In the genomic region with DNA sequence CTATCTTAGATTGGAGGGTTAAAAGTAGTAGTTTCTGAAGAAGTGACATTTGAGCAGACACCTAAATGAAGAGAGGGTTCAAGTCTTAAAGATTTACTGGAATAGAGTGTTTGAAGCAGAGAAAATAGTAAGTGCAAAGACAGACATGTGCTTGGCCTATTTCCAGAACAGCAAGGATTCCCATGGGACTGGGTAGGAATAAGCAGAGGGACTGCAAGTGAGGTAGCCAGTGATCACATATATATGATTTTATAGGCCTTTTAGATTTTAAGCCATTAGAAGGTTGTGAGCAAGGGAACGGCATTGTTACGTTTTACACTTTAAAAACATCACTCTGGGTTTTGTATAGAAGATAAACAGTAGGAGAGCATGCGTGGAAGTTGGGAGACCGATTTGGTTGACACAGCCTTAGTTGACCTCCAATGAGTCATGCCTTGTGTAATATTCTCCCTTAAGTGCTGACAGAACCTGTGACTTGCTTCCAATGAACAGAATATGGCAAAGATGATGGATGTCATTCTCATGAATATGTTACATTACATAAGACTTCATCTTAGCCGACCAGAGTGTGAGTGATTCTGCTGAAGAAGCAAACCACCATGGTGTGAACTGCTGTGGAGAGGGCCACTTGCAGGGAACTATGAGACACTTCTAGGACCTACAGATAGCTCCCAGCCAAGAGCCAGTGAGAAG, we compare ENCODE assay signal across 11 cellular contexts. TPM values are rescaled to one million over a fixed set of nuclear protein-coding genes. Genes with fewer than 3 reads are reported as not detected.
DNase-seq lines count a peak whose midpoint lies in the region; ATAC-seq and TF ChIP-seq lines count a peak whose summit lies in the region.
"Had no signal": no experiment of that assay in that cellular context is flagged by ENCODE, and none has a peak within 500 bp of the region (broad histone marks: within the 10 kb centered on the region; RNA-seq: fewer than 3 reads in every experiment).

No MANE protein-coding gene starts in this region.

- no TSS peak for BruUV-seq in PC-9 (replicated peaks; lab: Mats Ljungman, UMichigan)

- H3K9me3 Mint-ChIP-seq in activated naive CD4-positive, alpha-beta T cell treated with anti-CD3 and anti-CD28 coated beads for 36 hours, result no peaks in the 10 kb centered on the region
- H3K9me3 Mint-ChIP-seq: naive thymus-derived CD8-positive, alpha-beta T cell had no signal

- no peaks in the 10 kb centered on the region for H3K27me3 Mint-ChIP-seq in activated naive CD4-positive, alpha-beta T cell treated with anti-CD3 and anti-CD28 coated beads for 36 hours (ENCODE audit: low read depth)
- H3K27me3 Mint-ChIP-seq: brain; naive thymus-derived CD8-positive, alpha-beta T cell had no signal

- peaks cover 40% of the 10 kb centered on the region for H3K4me1 ChIP-seq in PC-9 (replicated peaks; ENCODE audit: insufficient read depth)
- H3K4me1 ChIP-seq in psoas muscle, result no peaks in the 10 kb centered on the region

- no peaks in the 10 kb centered on the region for H3K36me3 Mint-ChIP-seq in activated naive CD4-positive, alpha-beta T cell treated with anti-CD3 and anti-CD28 coated beads for 36 hours (ENCODE audit: low read depth)
- H3K36me3 Mint-ChIP-seq: brain; naive thymus-derived CD8-positive, alpha-beta T cell had no signal

- H3K4me3 ChIP-seq in PC-9 (no peak overlapping the region), psoas muscle (no peak overlapping the region)
- H3K4me3 ChIP-seq: stomach had no signal

- H3K9me3 ChIP-seq in PC-9 (ENCODE audit: insufficient read depth, low read depth) (no peaks in the 10 kb centered on the region), psoas muscle (no peaks in the 10 kb centered on the region)
- H3K9me3 ChIP-seq: stomach had no signal

- H3K27ac Mint-ChIP-seq in activated naive CD4-positive, alpha-beta T cell treated with anti-CD3 and anti-CD28 coated beads for 36 hours, result no peak overlapping the region
- H3K27ac Mint-ChIP-seq: brain; naive thymus-derived CD8-positive, alpha-beta T cell had no signal

- H3K79me2 ChIP-seq in PC-9 (ENCODE audit: low read depth), result no peaks in the 10 kb centered on the region

- H3K27me3 ChIP-seq in PC-9 (ENCODE audit: insufficient read depth, low read depth) (no peaks in the 10 kb centered on the region), psoas muscle (ENCODE audit: insufficient read depth in 3 of 3, low read length in 2 of 3) (no peaks in the 10 kb centered on the region)
- H3K27me3 ChIP-seq: stomach had no signal

- no peak overlapping the region for H2AFZ ChIP-seq in PC-9

- no peaks in the 10 kb centered on the region for H3K36me3 ChIP-seq in PC-9 (ENCODE audit: low read depth)
- no peaks in the 10 kb centered on the region for H3K36me3 ChIP-seq in psoas muscle (ENCODE audit: insufficient read depth in 1 of 2, low read depth in 1 of 2)
- H3K36me3 ChIP-seq: stomach had no signal

- WGBS in psoas muscle, 3 donors, result 47 to 61% (median 54%) methylated on average over 5 of the region's 5 CpGs

- H3F3A ChIP-seq in PC-9 (ENCODE audit: insufficient read depth, low read depth), result peaks cover 32% of the 10 kb centered on the region

- peak; percentile 87 to 95 (median 94) for ATAC-seq in psoas muscle
- ATAC-seq: naive thymus-derived CD8-positive, alpha-beta T cell had no signal

- H3K27ac ChIP-seq in PC-9 (peak overlapping the region; percentile 40), psoas muscle (peak overlapping the region; percentile 11)

- peak overlapping the region; percentile 36 for H3K4me2 ChIP-seq in PC-9

- POLR2A ChIA-PET in PC-9 (lab: Charles Lee; ENCODE audit: unreplicated experiment), result no interaction called here

- H3K9me2 ChIP-seq in PC-9 (ENCODE audit: insufficient read depth), result no peaks in the 10 kb centered on the region

- CTCF ChIA-PET in PC-9 (lab: Charles Lee), result no interaction called here
- CTCF ChIA-PET in activated naive CD4-positive, alpha-beta T cell treated with anti-CD3 and anti-CD28 coated beads for 36 hours (lab: Charles Lee), result interaction anchor here (0.6 kb wide), 2 partner anchors 38 to 63 kb away, joined by 3 to 5 read pairs; no protein-coding TSS in a partner anchor

- no peak for TF ChIP-seq CTCF in PC-9 (conservative IDR thresholded peaks at IDR 0.05)
- TF ChIP-seq CTCF in psoas muscle (IDR thresholded peaks at IDR 0.05), result no peak

- H3K4me1 Mint-ChIP-seq in activated naive CD4-positive, alpha-beta T cell treated with anti-CD3 and anti-CD28 coated beads for 36 hours (ENCODE audit: low read depth), result no peaks in the 10 kb centered on the region
- H3K4me1 Mint-ChIP-seq: brain; naive thymus-derived CD8-positive, alpha-beta T cell had no signal

- intact Hi-C loops in PC-9 (cut with micrococcal nuclease; ENCODE audit: unreplicated experiment), result no loop called here
- intact Hi-C loops in psoas muscle (cut with DNase I), result no loop called here
- intact Hi-C loops in activated naive CD4-positive, alpha-beta T cell treated with anti-CD3 and anti-CD28 coated beads for 36 hours (cut with micrococcal nuclease), result no loop called here

- peak; percentile 90 for DNase-seq in GM04504 (ENCODE audit: low read depth)
- peak in 1 of 2 experiments; percentile 87 for DNase-seq in PC-9
- peak; percentile 87 for DNase-seq in fibroblast of gingiva (ENCODE audit: low read depth)
- DNase-seq in psoas muscle, result no peak
- no peak for DNase-seq in activated naive CD4-positive, alpha-beta T cell treated with anti-CD3 and anti-CD28 coated beads for 36 hours
- DNase-seq in ecto neural progenitor cell (ENCODE audit: low spot score), result no peak
- DNase-seq in effector CD4-positive, alpha-beta T cell, result no peak
- DNase-seq in NCI-H146 treated with DMSO at 0.1 percent for 48 hours (lab: John Stamatoyannopoulos, UW; ENCODE audit: unreplicated experiment), result no peak
- DNase-seq: naive thymus-derived CD8-positive, alpha-beta T cell; stomach had no signal

- H3K4me3 Mint-ChIP-seq in activated naive CD4-positive, alpha-beta T cell treated with anti-CD3 and anti-CD28 coated beads for 36 hours, result no peak overlapping the region
- H3K4me3 Mint-ChIP-seq: brain; naive thymus-derived CD8-positive, alpha-beta T cell had no signal

- no peaks in the 10 kb centered on the region for H4K20me1 ChIP-seq in PC-9 (ENCODE audit: insufficient read depth)

RNA-seq across cellular contexts. Expression of gene SLC4A7, which starts 37.1 kb away (rescaled TPM):
- total RNA-seq in PC-9 (2021) (28.1 and 31.7 TPM in 2 replicates), psoas muscle (10 to 100 TPM; 13.3 to 26.6 (median 16.8) TPM)
- 1 to 10 TPM; 1.4 to 3.1 (median 1.9) TPM for polyA plus RNA-seq in psoas muscle
- 10 to 100 TPM; 37.0 to 39.0 TPM for total RNA-seq in activated naive CD4-positive, alpha-beta T cell treated with anti-CD3 and anti-CD28 coated beads for 36 hours

Comparison
In these comparisons a context has a peak if more than half of its experiments do, and no peak if none do; other contexts are left out.
1. DNase-seq: peak in GM04504 (single experiment) and fibroblast of gingiva (single experiment); none in psoas muscle (0 of 2), activated naive CD4-positive, alpha-beta T cell treated with anti-CD3 and anti-CD28 coated beads for 36 hours (single experiment), ecto neural progenitor cell (single experiment), effector CD4-positive, alpha-beta T cell (single experiment) and NCI-H146 treated with DMSO at 0.1 percent for 48 hours (single experiment).